In genomic region chrX:13062331-13062730, GRCh38 we compare ENCODE assay signal across 11 cellular contexts. TPM values are rescaled to one million over a fixed set of nuclear protein-coding genes. Genes with fewer than 3 reads are reported as not detected.
"Had no signal": no experiment of that assay in that cellular context is flagged by ENCODE, and none has a peak within 500 bp of the region (broad histone marks: within the 10 kb centered on the region; RNA-seq: fewer than 3 reads in every experiment).

No MANE protein-coding gene starts in this region.

RNA-seq across cellular contexts. Expression of gene FAM9C, which starts 17.9 kb away (rescaled TPM):
- total RNA-seq: activated B cell treated with CpG ODN at 0.5 μM for 24 hours; activated CD4-positive, alpha-beta memory T cell treated with anti-CD3 and anti-CD28 coated beads, Interleukin-2, amount 10 ng/mL, durations not matched to agents 7 days and 5 days; activated CD4-positive, alpha-beta T cell treated with anti-CD3 and anti-CD28 coated beads for 36 hours; activated CD4-positive, alpha-beta T cell treated with anti-CD3 and anti-CD28 coated beads, Interleukin-2, amount 10 ng/mL, durations not matched to agents 24 days and 14 days; activated CD4-positive, alpha-beta T cell treated with anti-CD3 and anti-CD28 coated beads, Interleukin-2, amount 10 ng/mL, durations not matched to agents 7 days and 5 days; activated CD8-positive, alpha-beta memory T cell treated with anti-CD3 and anti-CD28 coated beads for 36 hours; activated CD8-positive, alpha-beta memory T cell treated with anti-CD3 and anti-CD28 coated beads, Interleukin-2, amount 10 ng/mL, durations not matched to agents 7 days and 5 days; activated CD8-positive, alpha-beta T cell treated with anti-CD3 and anti-CD28 coated beads for 36 hours; activated CD8-positive, alpha-beta T cell treated with anti-CD3 and anti-CD28 coated beads, Interleukin-2, amount 10 ng/mL, durations not matched to agents 7 days and 5 days; T-helper 17 cell; T-helper 2 cell treated with Interferon-gamma antibody and Interleukin-4, amounts not matched to agents 100 ng/mL and 5 ng/mL, for 36 hours had no signal
